Comparison of ENCODE assay signal across 11 cellular contexts in genomic region chr4:164935363-164935762, GRCh38. TPM values are rescaled to one million over a fixed set of nuclear protein-coding genes. Genes with fewer than 3 reads are reported as not detected.
DNase-seq lines count a peak whose midpoint lies in the region; ATAC-seq lines count a peak whose summit lies in the region.
"Had no signal": no experiment of that assay in that cellular context is flagged by ENCODE, and none has a peak within 500 bp of the region (broad histone marks: within the 10 kb centered on the region; RNA-seq: fewer than 3 reads in every experiment).

No MANE protein-coding gene starts in this region.

- H3K27me3 Mint-ChIP-seq in stimulated activated naive B cell treated with anti-CD40 and anti-IgM and Interleukin-4, amounts not matched to agents 10 μg/mL and 1 μg/mL and 100 μg/mL, for 72 hours = peaks cover 20 to 30% of the 10 kb centered on the region in 2 donors

- DNase-seq in SKM-1 treated with dmso at 0.1 percent for 144 hours (lab: John Stamatoyannopoulos, UW; ENCODE audit: unreplicated experiment) = peak; percentile 24
- no peak for DNase-seq in SKM-1 (lab: John Stamatoyannopoulos, UW; ENCODE audit: unreplicated experiment)
- peak; percentile 80 for DNase-seq in NCI-H69 (lab: John Stamatoyannopoulos, UW)
- DNase-seq in stimulated activated naive B cell treated with anti-CD40 and anti-IgM and Interleukin-4, amounts not matched to agents 10 μg/mL and 1 μg/mL and 100 μg/mL, for 72 hours = no peak
- DNase-seq in A172 (ENCODE audit: low spot score) = no peak
- no peak for DNase-seq in HuH-7 (ENCODE audit: low spot score)
- DNase-seq in GF-D8 (lab: John Stamatoyannopoulos, UW) = no peak
- DNase-seq: anterior cingulate cortex, NCI-H510A had no signal

- H3K36me3 Mint-ChIP-seq in stimulated activated naive B cell treated with anti-CD40 and anti-IgM and Interleukin-4, amounts not matched to agents 10 μg/mL and 1 μg/mL and 100 μg/mL, for 72 hours = no peaks in the 10 kb centered on the region

- peaks cover 0 to 2% of the 10 kb centered on the region in 2 donors for H3K9me3 Mint-ChIP-seq in stimulated activated naive B cell treated with anti-CD40 and anti-IgM and Interleukin-4, amounts not matched to agents 10 μg/mL and 1 μg/mL and 100 μg/mL, for 72 hours

- peak overlapping the region; percentile 11 for H3K27ac Mint-ChIP-seq in stimulated activated naive B cell treated with anti-CD40 and anti-IgM and Interleukin-4, amounts not matched to agents 10 μg/mL and 1 μg/mL and 100 μg/mL, for 72 hours

- no peak overlapping the region for H3K4me3 Mint-ChIP-seq in stimulated activated naive B cell treated with anti-CD40 and anti-IgM and Interleukin-4, amounts not matched to agents 10 μg/mL and 1 μg/mL and 100 μg/mL, for 72 hours

- ATAC-seq in HG02852 (IDR thresholded peaks at IDR 0.05; ENCODE audit: unreplicated experiment) = peak; percentile 58
- peak; percentile 57 to 73 for ATAC-seq in stimulated activated naive B cell treated with anti-CD40 and anti-IgM and Interleukin-4, amounts not matched to agents 10 μg/mL and 1 μg/mL and 100 μg/mL, for 72 hours (replicated peaks)

- no peaks in the 10 kb centered on the region for H3K4me1 Mint-ChIP-seq in stimulated activated naive B cell treated with anti-CD40 and anti-IgM and Interleukin-4, amounts not matched to agents 10 μg/mL and 1 μg/mL and 100 μg/mL, for 72 hours

RNA-seq across cellular contexts. Expression of gene TRIM61, which starts 42.1 kb away (rescaled TPM):
- not detected in 2 replicates for total RNA-seq in A172 (2014; rRNA removed; shearing (Covaris generic))
- total RNA-seq: lung microvascular endothelial cell had no signal

RNA-seq across cellular contexts. Expression of gene APELA, which starts 58.4 kb away (rescaled TPM):
- not detected in 2 replicates for total RNA-seq in A172 (2014; rRNA removed; shearing (Covaris generic))
- total RNA-seq: lung microvascular endothelial cell had no signal

Comparison
In these comparisons a context has a peak if more than half of its experiments do, and no peak if none do; other contexts are left out.
1. DNase-seq: peak in SKM-1 treated with dmso at 0.1 percent for 144 hours (single experiment) and NCI-H69 (single experiment); none in SKM-1 (single experiment), stimulated activated naive B cell treated with anti-CD40 and anti-IgM and Interleukin-4, amounts not matched to agents 10 μg/mL and 1 μg/mL and 100 μg/mL, for 72 hours (single experiment), A172 (single experiment), HuH-7 (single experiment) and GF-D8 (single experiment).